8 cellular contexts compared by ENCODE assay signal in genomic region chrX:15143050-15143824, GRCh38.
DNase-seq lines count a peak whose midpoint lies in the region; ATAC-seq and FAIRE-seq lines count a peak whose summit lies in the region.

No MANE protein-coding gene starts in this region.

- peak; percentile 11 for DNase-seq in DMS 273 treated with DMSO at 0.1 percent for 48 hours (lab: John Stamatoyannopoulos, UW)
- DNase-seq in NAMALWA (ENCODE audit: low spot score) = peak; percentile 58
- DNase-seq in T47D (ENCODE audit: low read depth in 1 of 2, low spot score in 1 of 2) = peak; percentile 4 to 61
- DNase-seq in left colon = peak; percentile 34 to 76
- peak in 2 of 3 experiments; percentile 19 to 25 for DNase-seq in stimulated activated CD4-positive, alpha-beta T cell treated with anti-CD3 and anti-CD28 coated beads, TNF-alpha, amount 100 ng/mL, for 4 hours (ENCODE audit: low read depth in 3 of 3)

- in situ Hi-C loops in T47D (cut with HindIII; ENCODE audit: low pct_unique_long_range_greater_than_20kb, low sequenced_read_pairs) = no loop called here

- peak; percentile 61 for ATAC-seq in GM21381 (IDR thresholded peaks at IDR 0.05; ENCODE audit: unreplicated experiment)
- ATAC-seq in left colon = peak; percentile 90
- ATAC-seq in HG03045 (IDR thresholded peaks at IDR 0.05; ENCODE audit: unreplicated experiment) = no peak

- intact Hi-C loops in left colon (cut with DNase I, micrococcal nuclease) = loop anchor here in 1 of 2 donors (10.0 kb wide), 1 partner anchor 1088 kb away; no protein-coding TSS in a partner anchor

- FAIRE-seq in TTC549 (lab: Jason Lieb, UNC) = peak; percentile 32
